In the genomic region with DNA sequence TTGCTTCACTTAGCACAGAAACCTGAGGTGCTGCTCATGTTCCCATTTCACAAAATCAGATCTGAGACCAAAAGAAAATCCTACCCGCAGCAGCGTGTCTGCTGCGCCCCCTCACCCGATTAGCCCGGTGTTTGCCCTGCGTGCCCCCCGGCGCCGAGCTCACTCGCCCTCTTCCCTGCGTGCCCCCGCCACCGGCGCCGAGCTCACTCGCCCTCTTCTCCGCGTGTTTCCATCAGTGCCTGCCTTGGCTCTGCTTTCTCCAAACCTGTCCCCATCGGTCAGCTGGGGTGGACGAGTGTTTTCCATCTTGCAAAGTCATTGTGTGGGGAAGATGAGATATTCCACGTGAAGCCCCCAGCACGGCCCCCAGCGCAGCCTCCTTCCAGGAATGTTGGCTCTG, we compare ENCODE assay signal across 16 cellular contexts.
DNase-seq lines count a peak whose midpoint lies in the region; ATAC-seq, FAIRE-seq and TF ChIP-seq lines count a peak whose summit lies in the region.
"Had no signal": no experiment of that assay in that cellular context is flagged by ENCODE, and none has a peak within 500 bp of the region (broad histone marks: within the 10 kb centered on the region; RNA-seq: fewer than 3 reads in every experiment).

No MANE protein-coding gene starts in this region.

- no peaks in the 10 kb centered on the region for H3K36me3 Mint-ChIP-seq in Caco-2 (ENCODE audit: insufficient read depth, unreplicated experiment)
- H3K36me3 Mint-ChIP-seq: CD4-positive, CD25-positive, alpha-beta regulatory T cell had no signal

- no peaks in the 10 kb centered on the region for H3K4me1 Mint-ChIP-seq in Caco-2 (ENCODE audit: low read depth, unreplicated experiment)
- H3K4me1 Mint-ChIP-seq: CD4-positive, CD25-positive, alpha-beta regulatory T cell had no signal

- H3K27ac Mint-ChIP-seq in Caco-2 (ENCODE audit: unreplicated experiment), result no peak overlapping the region
- H3K27ac Mint-ChIP-seq: CD4-positive, CD25-positive, alpha-beta regulatory T cell had no signal

- H3K27ac ChIP-seq in PC-3 (ENCODE audit: low read length) (peak overlapping the region; percentile 18; the same call in 1 of the 2 replicates), small intestine (ENCODE audit: low read depth in 1 of 2, low read length in 1 of 2) (no peak overlapping the region)
- H3K27ac ChIP-seq: BLaER1 treated with 17β-estradiol and CSF1 and Interleukin-3, amounts not matched to agents 10 nM and 100 nM had no signal

- POLR2A ChIA-PET in Caco-2 (lab: Charles Lee), result interaction anchor here (0.6 kb wide), 1 partner anchor 593 kb away, joined by 3 read pairs; no protein-coding TSS in a partner anchor
- POLR2A ChIA-PET in PC-3 (lab: Charles Lee; ENCODE audit: unreplicated experiment), result interaction anchor here (0.5 to 0.8 kb wide), 2 partner anchors 67 to 388 kb away, joined by 4 to 8 read pairs; no protein-coding TSS in a partner anchor

- peak overlapping the region; percentile 9 for H3K4me3 ChIP-seq in Caco-2 (ENCODE audit: low read depth, low read length)
- H3K4me3 ChIP-seq in PC-3 (ENCODE audit: low read length), result no peak overlapping the region
- no peak overlapping the region for H3K4me3 ChIP-seq in small intestine (ENCODE audit: low read depth in 1 of 2, low read length in 2 of 2)
- H3K4me3 ChIP-seq: BLaER1 treated with 17β-estradiol and CSF1 and Interleukin-3, amounts not matched to agents 10 nM and 100 nM; HAP-1 had no signal

- intact Hi-C loops in Caco-2 (cut with micrococcal nuclease; ENCODE audit: unreplicated experiment), result no loop called here
- intact Hi-C loops in PC-3 (cut with micrococcal nuclease), result no loop called here
- intact Hi-C loops in sciatic nerve (cut with DNase I), result no loop called here

- no peak overlapping the region for H2AFZ ChIP-seq in PC-3 (ENCODE audit: low read length)

- H3K4me2 ChIP-seq in PC-3 (ENCODE audit: low read length), result 0 out of 2 replicates have a peak overlapping the region, but pooled peaks have one; percentile 20

- BruUV-seq in Caco-2 (replicated peaks; lab: Mats Ljungman, UMichigan) (no TSS peak), PC-3 (replicated peaks; lab: Mats Ljungman, UMichigan) (no TSS peak)

- H3F3A ChIP-seq in PC-3 (ENCODE audit: low read length, unreplicated experiment), result no peaks in the 10 kb centered on the region

- no peak for FAIRE-seq in small intestine (lab: Jason Lieb, UNC)
- FAIRE-seq: GM12892, H1, HTR-8/SVneo had no signal

- no peak overlapping the region for H3K9ac ChIP-seq in PC-3 (ENCODE audit: low read length)
- H3K9ac ChIP-seq: BLaER1 treated with 17β-estradiol and CSF1 and Interleukin-3, amounts not matched to agents 10 nM and 100 nM had no signal

- H3K9me3 Mint-ChIP-seq in Caco-2 (ENCODE audit: unreplicated experiment), result no peaks in the 10 kb centered on the region

- no peak for TF ChIP-seq CTCF in Caco-2 (IDR thresholded peaks at IDR 0.05; ENCODE audit: insufficient read depth in 1 of 2, low read depth in 1 of 2, low read length in 1 of 2, severe bottlenecking in 1 of 2, unreplicated experiment in 1 of 2)
- TF ChIP-seq CTCF in PC-3 (conservative IDR thresholded peaks at IDR 0.05; ENCODE audit: low read depth, low read length), result no peak

- no peaks in the 10 kb centered on the region for H3K9me3 ChIP-seq in Caco-2
- H3K9me3 ChIP-seq in PC-3 (ENCODE audit: low read length), result no peaks in the 10 kb centered on the region
- H3K9me3 ChIP-seq in small intestine (ENCODE audit: control insufficient read depth, low read depth), result no peaks in the 10 kb centered on the region
- H3K9me3 ChIP-seq: HAP-1 had no signal

- no peaks in the 10 kb centered on the region for H3K4me1 ChIP-seq in Caco-2
- H3K4me1 ChIP-seq in PC-3 (ENCODE audit: insufficient read depth, low read length), result peaks cover 45% of the 10 kb centered on the region
- H3K4me1 ChIP-seq in small intestine (ENCODE audit: control insufficient read depth in 2 of 2, insufficient read depth in 1 of 2, low read depth in 1 of 2, low read length in 1 of 2), result no peaks in the 10 kb centered on the region
- H3K4me1 ChIP-seq: HAP-1 had no signal

- H3K27me3 Mint-ChIP-seq in Caco-2 (ENCODE audit: insufficient read depth, unreplicated experiment), result no peaks in the 10 kb centered on the region

- 85 to 89% (median 85%) methylated on average over 23 of the region's 23 CpGs for WGBS in small intestine, 3 donors

- no peak for DNase-seq in Caco-2
- no peak for DNase-seq in PC-3
- peak; percentile 85 for DNase-seq in mesenteric fat pad (ENCODE audit: low spot score)
- peak; percentile 58 for DNase-seq in sciatic nerve (ENCODE audit: low spot score)
- DNase-seq in GDM1 (lab: John Stamatoyannopoulos, UW), result no peak
- DNase-seq in glomerular visceral epithelial cell (ENCODE audit: extremely low spot score), result no peak
- no peak for DNase-seq in small intestine
- DNase-seq: ACHN; CD4-positive, CD25-positive, alpha-beta regulatory T cell; DMS79 had no signal

- peak overlapping the region; percentile 57 for H3K4me3 Mint-ChIP-seq in Caco-2 (ENCODE audit: unreplicated experiment)
- H3K4me3 Mint-ChIP-seq: CD4-positive, CD25-positive, alpha-beta regulatory T cell had no signal

- H4K20me1 ChIP-seq in PC-3 (ENCODE audit: low read length), result no peaks in the 10 kb centered on the region
- H4K20me1 ChIP-seq: BLaER1 treated with 17β-estradiol and CSF1 and Interleukin-3, amounts not matched to agents 10 nM and 100 nM had no signal

- CTCF ChIA-PET in Caco-2 (lab: Charles Lee), result no interaction called here
- CTCF ChIA-PET in PC-3 (lab: Charles Lee), result no interaction called here

- ATAC-seq in PC-3 (no peak), sciatic nerve (no peak), HG03039 (IDR thresholded peaks at IDR 0.05; ENCODE audit: unreplicated experiment) (no peak)

- no peaks in the 10 kb centered on the region for H3K9me2 ChIP-seq in PC-3 (replicated peaks; ENCODE audit: low read length)

- H3K36me3 ChIP-seq in Caco-2 (ENCODE audit: control insufficient read depth, insufficient read depth, low read length) (no peaks in the 10 kb centered on the region), PC-3 (ENCODE audit: low read depth, low read length) (no peaks in the 10 kb centered on the region), small intestine (ENCODE audit: control insufficient read depth in 2 of 2, insufficient read depth in 2 of 2, low read length in 2 of 2) (no peaks in the 10 kb centered on the region)
- H3K36me3 ChIP-seq: BLaER1 treated with 17β-estradiol and CSF1 and Interleukin-3, amounts not matched to agents 10 nM and 100 nM; HAP-1 had no signal

- H3K27me3 ChIP-seq in Caco-2 (replicated peaks; ENCODE audit: control insufficient read depth, insufficient read depth, low read length) (no peaks in the 10 kb centered on the region), PC-3 (ENCODE audit: low read length) (no peaks in the 10 kb centered on the region), small intestine (ENCODE audit: control insufficient read depth in 2 of 2, insufficient read depth in 2 of 2, low read length in 2 of 2) (no peaks in the 10 kb centered on the region)
- H3K27me3 ChIP-seq: BLaER1 treated with 17β-estradiol and CSF1 and Interleukin-3, amounts not matched to agents 10 nM and 100 nM had no signal

- no peaks in the 10 kb centered on the region for H3K79me2 ChIP-seq in PC-3 (ENCODE audit: low read length)

Comparison
In these comparisons a context has a peak if more than half of its experiments do, and no peak if none do; other contexts are left out.
1. DNase-seq: peak in mesenteric fat pad (single experiment) and sciatic nerve (single experiment); none in Caco-2 (0 of 2), PC-3 (single experiment), GDM1 (single experiment), glomerular visceral epithelial cell (single experiment) and small intestine (single experiment).